In genomic region chr20:17995967-17996819, GRCh38 we compare ENCODE assay signal across 1 cellular context.
A peak's percentile ranks its signal among the peaks of the same experiment; 100 is the strongest.
TF ChIP-seq lines count a peak whose summit lies in the region.

No MANE protein-coding gene starts in this region.

TF ChIP-seq in IMR-90, 13 proteins besides CTCF, POLR2A, EP300 and RAD21:
- TF ChIP-seq SMC3 (IDR thresholded peaks at IDR 0.05; ENCODE audit: low read depth, low read length): peak; percentile 71
- no peak for TF ChIP-seq RFX5 (IDR thresholded peaks at IDR 0.05; ENCODE audit: low read depth, low read length)
